In the genomic region with DNA sequence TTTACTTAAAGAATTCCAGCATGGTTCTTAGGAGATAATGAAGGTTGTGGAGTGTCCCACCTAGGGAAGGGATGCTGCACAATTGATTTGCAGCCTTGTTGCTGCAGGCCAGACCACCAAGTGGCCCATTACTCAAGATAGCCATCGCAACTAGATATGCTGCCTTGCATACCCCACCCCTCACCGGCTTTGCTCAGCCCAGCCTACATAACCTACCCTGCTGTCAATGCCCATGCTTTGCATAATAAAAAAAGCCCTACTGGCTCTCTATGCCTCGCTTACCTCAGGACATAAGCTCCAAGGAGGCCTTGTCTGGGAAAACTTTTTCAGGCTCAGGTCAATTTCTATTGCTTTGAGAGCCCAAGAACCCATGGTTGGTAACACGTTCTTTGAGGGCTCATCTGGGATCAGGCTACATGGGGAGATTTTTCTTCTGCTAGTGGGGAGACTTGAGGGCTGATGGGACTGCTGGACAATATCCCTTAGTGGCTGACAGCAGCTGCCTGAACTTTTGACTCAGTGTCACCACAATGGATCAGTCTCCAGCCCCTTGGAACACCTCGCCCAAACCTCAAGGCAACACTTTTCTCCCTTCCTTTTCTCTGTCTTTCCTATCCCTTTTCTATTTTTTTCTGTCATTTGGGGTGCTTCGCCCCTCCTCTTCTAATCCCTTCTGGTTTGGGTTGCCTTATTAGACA, we compare ENCODE assay signal across 1 cellular context.
TF ChIP-seq lines count a peak whose summit lies in the region.

No MANE protein-coding gene starts in this region.

TF ChIP-seq in GM23338, 12 proteins besides CTCF, POLR2A, EP300 and RAD21:
- TF ChIP-seq, protein P1, sequence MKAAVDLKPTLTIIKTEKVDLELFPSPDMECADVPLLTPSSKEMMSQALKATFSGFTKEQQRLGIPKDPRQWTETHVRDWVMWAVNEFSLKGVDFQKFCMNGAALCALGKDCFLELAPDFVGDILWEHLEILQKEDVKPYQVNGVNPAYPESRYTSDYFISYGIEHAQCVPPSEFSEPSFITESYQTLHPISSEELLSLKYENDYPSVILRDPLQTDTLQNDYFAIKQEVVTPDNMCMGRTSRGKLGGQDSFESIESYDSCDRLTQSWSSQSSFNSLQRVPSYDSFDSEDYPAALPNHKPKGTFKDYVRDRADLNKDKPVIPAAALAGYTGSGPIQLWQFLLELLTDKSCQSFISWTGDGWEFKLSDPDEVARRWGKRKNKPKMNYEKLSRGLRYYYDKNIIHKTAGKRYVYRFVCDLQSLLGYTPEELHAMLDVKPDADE (IDR thresholded peaks at IDR 0.05): no peak
- TF ChIP-seq NANOG (IDR thresholded peaks at IDR 0.05; ENCODE audit: borderline replicate concordance) (no peak), ZNF114 (CRISPR knock-in tag; IDR thresholded peaks at IDR 0.05) (no peak), STAT1 (IDR thresholded peaks at IDR 0.05; ENCODE audit: unreplicated experiment) (no peak), EZH2phosphoT487 (IDR thresholded peaks at IDR 0.05; ENCODE audit: unreplicated experiment) (no peak), CREB1 (CRISPR knock-in tag; IDR thresholded peaks at IDR 0.05; ENCODE audit: low read depth) (no peak), EZH2 (IDR thresholded peaks at IDR 0.05; ENCODE audit: low read depth, unreplicated experiment) (no peak), POLR2AphosphoS5 (IDR thresholded peaks at IDR 0.05; ENCODE audit: low read depth) (no peak), JUNB (IDR thresholded peaks at IDR 0.05; ENCODE audit: unreplicated experiment) (no peak), ZNF331 (CRISPR knock-in tag; IDR thresholded peaks at IDR 0.05; ENCODE audit: low read depth) (no peak)
- TF ChIP-seq, protein P2, sequence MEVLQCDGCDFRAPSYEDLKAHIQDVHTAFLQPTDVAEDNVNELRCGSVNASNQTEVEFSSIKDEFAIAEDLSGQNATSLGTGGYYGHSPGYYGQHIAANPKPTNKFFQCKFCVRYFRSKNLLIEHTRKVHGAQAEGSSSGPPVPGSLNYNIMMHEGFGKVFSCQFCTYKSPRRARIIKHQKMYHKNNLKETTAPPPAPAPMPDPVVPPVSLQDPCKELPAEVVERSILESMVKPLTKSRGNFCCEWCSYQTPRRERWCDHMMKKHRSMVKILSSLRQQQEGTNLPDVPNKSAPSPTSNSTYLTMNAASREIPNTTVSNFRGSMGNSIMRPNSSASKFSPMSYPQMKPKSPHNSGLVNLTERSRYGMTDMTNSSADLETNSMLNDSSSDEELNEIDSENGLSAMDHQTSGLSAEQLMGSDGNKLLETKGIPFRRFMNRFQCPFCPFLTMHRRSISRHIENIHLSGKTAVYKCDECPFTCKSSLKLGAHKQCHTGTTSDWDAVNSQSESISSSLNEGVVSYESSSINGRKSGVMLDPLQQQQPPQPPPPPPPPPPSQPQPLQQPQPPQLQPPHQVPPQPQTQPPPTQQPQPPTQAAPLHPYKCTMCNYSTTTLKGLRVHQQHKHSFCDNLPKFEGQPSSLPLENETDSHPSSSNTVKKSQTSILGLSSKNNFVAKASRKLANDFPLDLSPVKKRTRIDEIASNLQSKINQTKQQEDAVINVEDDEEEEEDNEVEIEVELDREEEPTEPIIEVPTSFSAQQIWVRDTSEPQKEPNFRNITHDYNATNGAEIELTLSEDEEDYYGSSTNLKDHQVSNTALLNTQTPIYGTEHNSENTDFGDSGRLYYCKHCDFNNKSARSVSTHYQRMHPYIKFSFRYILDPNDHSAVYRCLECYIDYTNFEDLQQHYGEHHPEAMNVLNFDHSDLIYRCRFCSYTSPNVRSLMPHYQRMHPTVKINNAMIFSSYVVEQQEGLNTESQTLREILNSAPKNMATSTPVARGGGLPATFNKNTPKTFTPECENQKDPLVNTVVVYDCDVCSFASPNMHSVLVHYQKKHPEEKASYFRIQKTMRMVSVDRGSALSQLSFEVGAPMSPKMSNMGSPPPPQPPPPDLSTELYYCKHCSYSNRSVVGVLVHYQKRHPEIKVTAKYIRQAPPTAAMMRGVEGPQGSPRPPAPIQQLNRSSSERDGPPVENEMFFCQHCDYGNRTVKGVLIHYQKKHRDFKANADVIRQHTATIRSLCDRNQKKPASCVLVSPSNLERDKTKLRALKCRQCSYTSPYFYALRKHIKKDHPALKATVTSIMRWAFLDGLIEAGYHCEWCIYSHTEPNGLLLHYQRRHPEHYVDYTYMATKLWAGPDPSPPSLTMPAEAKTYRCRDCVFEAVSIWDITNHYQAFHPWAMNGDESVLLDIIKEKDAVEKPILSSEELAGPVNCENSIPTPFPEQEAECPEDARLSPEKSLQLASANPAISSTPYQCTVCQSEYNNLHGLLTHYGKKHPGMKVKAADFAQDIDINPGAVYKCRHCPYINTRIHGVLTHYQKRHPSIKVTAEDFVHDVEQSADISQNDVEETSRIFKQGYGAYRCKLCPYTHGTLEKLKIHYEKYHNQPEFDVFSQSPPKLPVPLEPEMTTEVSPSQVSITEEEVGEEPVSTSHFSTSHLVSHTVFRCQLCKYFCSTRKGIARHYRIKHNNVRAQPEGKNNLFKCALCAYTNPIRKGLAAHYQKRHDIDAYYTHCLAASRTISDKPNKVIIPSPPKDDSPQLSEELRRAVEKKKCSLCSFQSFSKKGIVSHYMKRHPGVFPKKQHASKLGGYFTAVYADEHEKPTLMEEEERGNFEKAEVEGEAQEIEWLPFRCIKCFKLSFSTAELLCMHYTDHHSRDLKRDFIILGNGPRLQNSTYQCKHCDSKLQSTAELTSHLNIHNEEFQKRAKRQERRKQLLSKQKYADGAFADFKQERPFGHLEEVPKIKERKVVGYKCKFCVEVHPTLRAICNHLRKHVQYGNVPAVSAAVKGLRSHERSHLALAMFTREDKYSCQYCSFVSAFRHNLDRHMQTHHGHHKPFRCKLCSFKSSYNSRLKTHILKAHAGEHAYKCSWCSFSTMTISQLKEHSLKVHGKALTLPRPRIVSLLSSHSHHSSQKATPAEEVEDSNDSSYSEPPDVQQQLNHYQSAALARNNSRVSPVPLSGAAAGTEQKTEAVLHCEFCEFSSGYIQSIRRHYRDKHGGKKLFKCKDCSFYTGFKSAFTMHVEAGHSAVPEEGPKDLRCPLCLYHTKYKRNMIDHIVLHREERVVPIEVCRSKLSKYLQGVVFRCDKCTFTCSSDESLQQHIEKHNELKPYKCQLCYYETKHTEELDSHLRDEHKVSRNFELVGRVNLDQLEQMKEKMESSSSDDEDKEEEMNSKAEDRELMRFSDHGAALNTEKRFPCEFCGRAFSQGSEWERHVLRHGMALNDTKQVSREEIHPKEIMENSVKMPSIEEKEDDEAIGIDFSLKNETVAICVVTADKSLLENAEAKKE (CRISPR knock-in tag; IDR thresholded peaks at IDR 0.05): no peak
- TF ChIP-seq, protein P3, sequence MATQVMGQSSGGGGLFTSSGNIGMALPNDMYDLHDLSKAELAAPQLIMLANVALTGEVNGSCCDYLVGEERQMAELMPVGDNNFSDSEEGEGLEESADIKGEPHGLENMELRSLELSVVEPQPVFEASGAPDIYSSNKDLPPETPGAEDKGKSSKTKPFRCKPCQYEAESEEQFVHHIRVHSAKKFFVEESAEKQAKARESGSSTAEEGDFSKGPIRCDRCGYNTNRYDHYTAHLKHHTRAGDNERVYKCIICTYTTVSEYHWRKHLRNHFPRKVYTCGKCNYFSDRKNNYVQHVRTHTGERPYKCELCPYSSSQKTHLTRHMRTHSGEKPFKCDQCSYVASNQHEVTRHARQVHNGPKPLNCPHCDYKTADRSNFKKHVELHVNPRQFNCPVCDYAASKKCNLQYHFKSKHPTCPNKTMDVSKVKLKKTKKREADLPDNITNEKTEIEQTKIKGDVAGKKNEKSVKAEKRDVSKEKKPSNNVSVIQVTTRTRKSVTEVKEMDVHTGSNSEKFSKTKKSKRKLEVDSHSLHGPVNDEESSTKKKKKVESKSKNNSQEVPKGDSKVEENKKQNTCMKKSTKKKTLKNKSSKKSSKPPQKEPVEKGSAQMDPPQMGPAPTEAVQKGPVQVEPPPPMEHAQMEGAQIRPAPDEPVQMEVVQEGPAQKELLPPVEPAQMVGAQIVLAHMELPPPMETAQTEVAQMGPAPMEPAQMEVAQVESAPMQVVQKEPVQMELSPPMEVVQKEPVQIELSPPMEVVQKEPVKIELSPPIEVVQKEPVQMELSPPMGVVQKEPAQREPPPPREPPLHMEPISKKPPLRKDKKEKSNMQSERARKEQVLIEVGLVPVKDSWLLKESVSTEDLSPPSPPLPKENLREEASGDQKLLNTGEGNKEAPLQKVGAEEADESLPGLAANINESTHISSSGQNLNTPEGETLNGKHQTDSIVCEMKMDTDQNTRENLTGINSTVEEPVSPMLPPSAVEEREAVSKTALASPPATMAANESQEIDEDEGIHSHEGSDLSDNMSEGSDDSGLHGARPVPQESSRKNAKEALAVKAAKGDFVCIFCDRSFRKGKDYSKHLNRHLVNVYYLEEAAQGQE (IDR thresholded peaks at IDR 0.05; ENCODE audit: unreplicated experiment): no peak
